ENCODE assay signal across 8 cellular contexts in the genomic region with DNA sequence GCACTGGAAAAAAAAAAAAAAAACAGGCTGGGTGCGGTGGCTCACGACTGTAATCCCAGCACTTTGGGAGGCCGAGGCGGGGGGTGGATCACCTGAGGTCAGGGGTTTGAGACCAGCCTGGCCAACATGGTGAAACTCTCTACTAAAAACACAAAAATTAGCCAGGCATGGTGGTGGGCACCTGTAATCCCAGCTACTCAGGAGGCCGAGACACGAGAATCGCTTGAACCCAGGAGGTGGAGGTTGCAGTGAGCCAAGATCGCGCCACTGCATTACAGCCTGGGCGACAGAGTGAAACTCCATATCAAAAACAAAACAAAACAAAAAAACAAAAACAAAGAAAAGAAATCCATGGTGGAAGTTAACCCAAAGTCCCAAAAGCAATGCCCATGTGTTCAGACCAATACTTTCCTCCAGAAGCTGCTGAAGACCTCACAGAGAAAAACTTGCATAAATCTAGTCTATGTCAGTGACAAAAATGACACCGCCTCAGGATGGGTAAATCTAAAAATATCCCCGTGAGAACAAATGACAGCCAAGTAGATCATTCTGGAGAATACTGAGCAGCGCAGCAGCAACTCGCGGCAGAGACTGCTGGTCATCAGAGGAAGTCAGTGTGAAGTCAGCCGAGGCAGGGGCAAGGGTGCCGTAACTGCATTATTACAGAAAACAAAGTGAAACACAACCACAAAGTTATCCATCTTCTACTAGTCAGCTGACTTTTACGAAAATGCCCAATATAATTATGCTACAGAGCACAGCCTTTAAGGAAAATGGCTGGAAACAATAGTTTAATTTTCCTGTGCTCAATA. TPM values are rescaled to one million over a fixed set of nuclear protein-coding genes. Genes with fewer than 3 reads are reported as not detected.
A peak's percentile ranks its signal among the peaks of the same experiment; 100 is the strongest.
DNase-seq lines count a peak whose midpoint lies in the region; ATAC-seq and TF ChIP-seq lines count a peak whose summit lies in the region.

No MANE protein-coding gene starts in this region.

- H3K27me3 Mint-ChIP-seq in central memory CD8-positive, alpha-beta T cell = no peaks in the 10 kb centered on the region
- H3K27me3 Mint-ChIP-seq in naive B cell (no peaks in the 10 kb centered on the region), Calu3 (ENCODE audit: unreplicated experiment) (no peaks in the 10 kb centered on the region)

- H3K4me3 Mint-ChIP-seq in central memory CD8-positive, alpha-beta T cell = peak overlapping the region; percentile 77
- peak overlapping the region; percentile 73 to 95 (median 91) for H3K4me3 Mint-ChIP-seq in naive B cell
- H3K4me3 Mint-ChIP-seq in Calu3 (ENCODE audit: low read depth, unreplicated experiment) = no peak overlapping the region

- TF ChIP-seq EP300 in upper lobe of left lung (IDR thresholded peaks at IDR 0.05) = no peak

- H3K4me1 Mint-ChIP-seq in central memory CD8-positive, alpha-beta T cell = peaks cover 81% of the 10 kb centered on the region
- H3K4me1 Mint-ChIP-seq in naive B cell (peaks cover 55 to 65% (median 62%) of the 10 kb centered on the region in 3 donors), Calu3 (ENCODE audit: low read depth, unreplicated experiment) (peaks cover 37% of the 10 kb centered on the region)

- intact Hi-C loops in Calu3 (cut with micrococcal nuclease; ENCODE audit: unreplicated experiment) = no loop called here

- peak overlapping the region; percentile 97 for H3K27ac Mint-ChIP-seq in central memory CD8-positive, alpha-beta T cell (ENCODE audit: low read depth)
- peak overlapping the region; percentile 88 to 97 (median 96) for H3K27ac Mint-ChIP-seq in naive B cell
- no peak overlapping the region for H3K27ac Mint-ChIP-seq in Calu3 (ENCODE audit: unreplicated experiment)

- no peaks in the 10 kb centered on the region for H3K27me3 ChIP-seq in upper lobe of left lung

- no peaks in the 10 kb centered on the region for H3K36me3 ChIP-seq in upper lobe of left lung

- peak in 1 of 4 donors; percentile 67 for TF ChIP-seq POLR2A in upper lobe of left lung (IDR thresholded peaks at IDR 0.05)

- DNase-seq in T-helper 22 cell (ENCODE audit: low read depth) = peak; percentile 60
- peak; percentile 46 to 72 for DNase-seq in central memory CD8-positive, alpha-beta T cell (ENCODE audit: low spot score in 2 of 2)
- DNase-seq in naive B cell = peak; percentile 79
- DNase-seq in upper lobe of left lung = peak in 1 of 2 donors; percentile 76
- DNase-seq in Calu3 = no peak
- DNase-seq in HuH-7 (ENCODE audit: low spot score) = no peak

- H3K9me3 ChIP-seq in upper lobe of left lung = no peaks in the 10 kb centered on the region

- no TSS peak for BruUV-seq in Calu3 (replicated peaks; lab: Mats Ljungman, UMichigan)

- H3K4me3 ChIP-seq in upper lobe of left lung = peak overlapping the region in 2 of 4 donors; percentile 17 to 21

- TF ChIP-seq CTCF in upper lobe of left lung (IDR thresholded peaks at IDR 0.05) = no peak
- TF ChIP-seq CTCF in Calu3 (IDR thresholded peaks at IDR 0.05; ENCODE audit: unreplicated experiment) = no peak

- ATAC-seq in GM18861 (IDR thresholded peaks at IDR 0.05; ENCODE audit: unreplicated experiment) (peak; percentile 78), HG02981 (IDR thresholded peaks at IDR 0.05; ENCODE audit: unreplicated experiment) (peak; percentile 91), naive B cell (ENCODE audit: low read depth in 2 of 2) (peak; percentile 86), upper lobe of left lung (ENCODE audit: low FRiP score in 2 of 2) (peak; percentile 68 to 69)
- ATAC-seq in central memory CD8-positive, alpha-beta T cell (replicated peaks; ENCODE audit: extremely low read depth, poor library complexity, severe bottlenecking) = peak; percentile 82

- CTCF ChIA-PET in Calu3 (lab: Charles Lee) = no interaction called here

- H3K4me1 ChIP-seq in upper lobe of left lung = peaks cover 64 to 73% (median 70%) of the 10 kb centered on the region in 4 donors

- 60 to 62% methylated on average over 18 of the region's 18 CpGs for WGBS in upper lobe of left lung, 2 donors

- H3K36me3 Mint-ChIP-seq in central memory CD8-positive, alpha-beta T cell (ENCODE audit: insufficient read depth) = peaks cover 26% of the 10 kb centered on the region
- no peaks in the 10 kb centered on the region for H3K36me3 Mint-ChIP-seq in naive B cell
- no peaks in the 10 kb centered on the region for H3K36me3 Mint-ChIP-seq in Calu3 (ENCODE audit: insufficient read depth, unreplicated experiment)

- peak overlapping the region; percentile 72 to 84 (median 78) for H3K27ac ChIP-seq in upper lobe of left lung

- H3K9me3 Mint-ChIP-seq in central memory CD8-positive, alpha-beta T cell = no peaks in the 10 kb centered on the region
- H3K9me3 Mint-ChIP-seq in naive B cell (no peaks in the 10 kb centered on the region), Calu3 (ENCODE audit: low read depth, unreplicated experiment) (no peaks in the 10 kb centered on the region)

RNA-seq across cellular contexts. Expression of gene LPIN2, which starts 41.0 kb away (rescaled TPM):
- polyA plus RNA-seq in naive B cell (ENCODE audit: low read depth in 6 of 6) = 10 to 100 TPM in 2 of 6 donors, 1 to 10 TPM in 4; 1.6 to 15.4 (median 8.1) TPM
- total RNA-seq in upper lobe of left lung = 100 to 1,000 TPM in 1 of 6 donors, 10 to 100 TPM in 5; 37.7 to 105 (median 57.3) TPM
- total RNA-seq in Calu3 (2022) = 15.7 and 15.9 TPM in 2 replicates

Comparison
In these comparisons a context has a peak if more than half of its experiments do, and no peak if none do; other contexts are left out.
1. DNase-seq: peak in T-helper 22 cell (single experiment), central memory CD8-positive, alpha-beta T cell (2 of 2) and naive B cell (single experiment); none in Calu3 (single experiment) and HuH-7 (single experiment).
2. Peak in every context shown above with its lines, with median percentiles within 50 percentile points of each other: ATAC-seq.